Comparison of ENCODE assay signal across 13 cellular contexts in genomic region chr6:15754035-15754705, GRCh38.
DNase-seq lines count a peak whose midpoint lies in the region; ATAC-seq and TF ChIP-seq lines count a peak whose summit lies in the region.
"Had no signal": no experiment of that assay in that cellular context is flagged by ENCODE, and none has a peak within 500 bp of the region (broad histone marks: within the 10 kb centered on the region; RNA-seq: fewer than 3 reads in every experiment).

No MANE protein-coding gene starts in this region.

- H3K4me3 Mint-ChIP-seq in WTC11 = no peak overlapping the region
- no peak overlapping the region for H3K4me3 Mint-ChIP-seq in activated T-helper 1 cell treated with anti-CD3 and anti-CD28 coated beads, Interleukin-12 subunit alpha, Interleukin-12 subunit beta, Interleukin-2, Interleukin-4 antibody, amounts not matched to agents 30 ng/mL and 10 ng/mL and 1 ng/mL, durations not matched to agents 14 hours and 24 hours and 36 hours

- peaks cover 3% of the 10 kb centered on the region; the same call in 1 of the 2 replicates for H3K27me3 Mint-ChIP-seq in WTC11 (ENCODE audit: low read depth)
- no peaks in the 10 kb centered on the region for H3K27me3 Mint-ChIP-seq in activated T-helper 1 cell treated with anti-CD3 and anti-CD28 coated beads, Interleukin-12 subunit alpha, Interleukin-12 subunit beta, Interleukin-2, Interleukin-4 antibody, amounts not matched to agents 30 ng/mL and 10 ng/mL and 1 ng/mL, durations not matched to agents 14 hours and 24 hours and 36 hours (ENCODE audit: insufficient read depth)

- no peaks in the 10 kb centered on the region for H3K9me3 ChIP-seq in HEK293 (ENCODE audit: control insufficient read depth, insufficient read depth, low read depth, low read length)
- H3K9me3 ChIP-seq: mucosa of descending colon had no signal

- no peak for TF ChIP-seq POLR2A in GM18505 (IDR thresholded peaks at IDR 0.05; ENCODE audit: borderline replicate concordance, extremely low read depth, insufficient read depth, insufficient read length)

- H3K36me3 Mint-ChIP-seq in WTC11 = peaks cover 6% of the 10 kb centered on the region; the same call in 1 of the 2 replicates
- H3K36me3 Mint-ChIP-seq in activated T-helper 1 cell treated with anti-CD3 and anti-CD28 coated beads, Interleukin-12 subunit alpha, Interleukin-12 subunit beta, Interleukin-2, Interleukin-4 antibody, amounts not matched to agents 30 ng/mL and 10 ng/mL and 1 ng/mL, durations not matched to agents 14 hours and 24 hours and 36 hours (ENCODE audit: low read depth) = no peaks in the 10 kb centered on the region

- H3K9me3 Mint-ChIP-seq in WTC11 = peaks cover 14% of the 10 kb centered on the region
- H3K9me3 Mint-ChIP-seq in activated T-helper 1 cell treated with anti-CD3 and anti-CD28 coated beads, Interleukin-12 subunit alpha, Interleukin-12 subunit beta, Interleukin-2, Interleukin-4 antibody, amounts not matched to agents 30 ng/mL and 10 ng/mL and 1 ng/mL, durations not matched to agents 14 hours and 24 hours and 36 hours = no peaks in the 10 kb centered on the region

- CTCF ChIA-PET in HEK293 (lab: Yijun Ruan, JAX) = interaction anchor here (0.7 to 1.9 kb wide), 4 partner anchors 62 to 452 kb away, joined by 3 to 6 read pairs (median 4); no protein-coding TSS in a partner anchor
- CTCF ChIA-PET in WTC11 (lab: Charles Lee) = no interaction called here

- TF ChIP-seq CTCF in AG10803 (conservative IDR thresholded peaks at IDR 0.05; ENCODE audit: low read length) (no peak), HEK293 (tag by site-specific recombination; IDR thresholded peaks at IDR 0.05) (no peak), WTC11 (IDR thresholded peaks at IDR 0.05) (no peak)

- H3K4me3 ChIP-seq in AG10803 (ENCODE audit: low read length) (no peak overlapping the region), HEK293 (ENCODE audit: low read depth, low read length) (no peak overlapping the region)
- H3K4me3 ChIP-seq: BLaER1, coronary artery, mucosa of descending colon had no signal

- peaks cover 16% of the 10 kb centered on the region for H3K4me1 Mint-ChIP-seq in WTC11
- no peaks in the 10 kb centered on the region for H3K4me1 Mint-ChIP-seq in activated T-helper 1 cell treated with anti-CD3 and anti-CD28 coated beads, Interleukin-12 subunit alpha, Interleukin-12 subunit beta, Interleukin-2, Interleukin-4 antibody, amounts not matched to agents 30 ng/mL and 10 ng/mL and 1 ng/mL, durations not matched to agents 14 hours and 24 hours and 36 hours (ENCODE audit: low read depth)

- POLR2A ChIA-PET in HEK293 (lab: Yijun Ruan, JAX) = no interaction called here
- POLR2A ChIA-PET in WTC11 (lab: Charles Lee) = no interaction called here

- ATAC-seq in WTC11 = peak; percentile 91
- ATAC-seq in GM18505 (IDR thresholded peaks at IDR 0.05; ENCODE audit: unreplicated experiment) = no peak
- ATAC-seq: activated CD4-positive, CD25-positive, alpha-beta regulatory T cell treated with anti-CD3 and anti-CD28 coated beads, Interleukin-2, amount 50 U/mL, for 24 hours; mucosa of descending colon had no signal

- no peaks in the 10 kb centered on the region for H3K4me1 ChIP-seq in HEK293 (ENCODE audit: control insufficient read depth, insufficient read depth, low read length)
- H3K4me1 ChIP-seq: BLaER1 had no signal

- DNase-seq in AG10803 (ENCODE audit: low read depth) = peak; percentile 82
- no peak for DNase-seq in WTC11 (ENCODE audit: low spot score)
- DNase-seq in iris pigment epithelial cell (ENCODE audit: low read depth) = peak; percentile 28
- DNase-seq in activated T-helper 1 cell treated with anti-CD3 and anti-CD28 coated beads, Interleukin-12 subunit alpha, Interleukin-12 subunit beta, Interleukin-2, Interleukin-4 antibody, amounts not matched to agents 30 ng/mL and 10 ng/mL and 1 ng/mL, durations not matched to agents 14 hours and 24 hours and 36 hours (ENCODE audit: low spot score) = no peak
- DNase-seq in globus pallidus (ENCODE audit: low spot score) = no peak
- no peak for DNase-seq in HuH-7.5 (ENCODE audit: low spot score)
- DNase-seq: mucosa of descending colon, NCI-H2227 treated with DMSO at 0.1 percent for 48 hours had no signal

- H3K36me3 ChIP-seq in HEK293 (ENCODE audit: control insufficient read depth in 2 of 2, insufficient read depth in 1 of 2, low read length in 2 of 2) = no peaks in the 10 kb centered on the region
- H3K36me3 ChIP-seq: BLaER1 had no signal

- no peak overlapping the region for H3K27ac ChIP-seq in HEK293 (ENCODE audit: extremely low read depth, low read depth, low read length)
- H3K27ac ChIP-seq: BLaER1, coronary artery had no signal

- H3K27ac Mint-ChIP-seq in WTC11 = no peak overlapping the region
- H3K27ac Mint-ChIP-seq in activated T-helper 1 cell treated with anti-CD3 and anti-CD28 coated beads, Interleukin-12 subunit alpha, Interleukin-12 subunit beta, Interleukin-2, Interleukin-4 antibody, amounts not matched to agents 30 ng/mL and 10 ng/mL and 1 ng/mL, durations not matched to agents 14 hours and 24 hours and 36 hours = no peak overlapping the region

- intact Hi-C loops in activated T-helper 1 cell treated with anti-CD3 and anti-CD28 coated beads, Interleukin-12 subunit alpha, Interleukin-12 subunit beta, Interleukin-2, Interleukin-4 antibody, amounts not matched to agents 30 ng/mL and 10 ng/mL and 1 ng/mL, durations not matched to agents 14 hours and 24 hours and 36 hours (cut with micrococcal nuclease) = no loop called here

TF ChIP-seq in HEK293, 187 proteins besides CTCF, POLR2A, EP300 and RAD21:
- TF ChIP-seq ZBTB26 (tag by site-specific recombination; optimal IDR thresholded peaks at IDR 0.05) (no peak), ZNF138 (tag by site-specific recombination; IDR thresholded peaks at IDR 0.05; ENCODE audit: borderline replicate concordance) (no peak), ZNF449 (tag by site-specific recombination; IDR thresholded peaks at IDR 0.05) (peak; percentile 30; the same call in 1 of the 2 replicates), YY2 (tag by site-specific recombination; IDR thresholded peaks at IDR 0.05) (0 out of 2 replicates have a peak, but pooled peaks have one; percentile 35), ZNF341 (tag by site-specific recombination; IDR thresholded peaks at IDR 0.05; ENCODE audit: low read depth) (peak; percentile 73), ZNF335 (tag by site-specific recombination; conservative IDR thresholded peaks at IDR 0.05) (peak; percentile 64)

TF ChIP-seq in WTC11, 78 proteins besides CTCF, POLR2A, EP300 and RAD21:
- TF ChIP-seq PRRX2 (CRISPR knock-in tag; IDR thresholded peaks at IDR 0.05) (no peak), MAX (CRISPR knock-in tag; IDR thresholded peaks at IDR 0.05) (peak; percentile 91), ZNF121 (CRISPR knock-in tag; IDR thresholded peaks at IDR 0.05) (no peak), ZNF532 (CRISPR knock-in tag; IDR thresholded peaks at IDR 0.05; ENCODE audit: borderline replicate concordance) (peak; percentile 55; the same call in 1 of the 2 replicates)

Comparison
In these comparisons a context has a peak if more than half of its experiments do, and no peak if none do; other contexts are left out.
1. DNase-seq: peak in AG10803 (single experiment) and iris pigment epithelial cell (single experiment); none in WTC11 (single experiment), activated T-helper 1 cell treated with anti-CD3 and anti-CD28 coated beads, Interleukin-12 subunit alpha, Interleukin-12 subunit beta, Interleukin-2, Interleukin-4 antibody, amounts not matched to agents 30 ng/mL and 10 ng/mL and 1 ng/mL, durations not matched to agents 14 hours and 24 hours and 36 hours (single experiment), globus pallidus (single experiment) and HuH-7.5 (single experiment).